8 cellular contexts compared by ENCODE assay signal in the genomic region with DNA sequence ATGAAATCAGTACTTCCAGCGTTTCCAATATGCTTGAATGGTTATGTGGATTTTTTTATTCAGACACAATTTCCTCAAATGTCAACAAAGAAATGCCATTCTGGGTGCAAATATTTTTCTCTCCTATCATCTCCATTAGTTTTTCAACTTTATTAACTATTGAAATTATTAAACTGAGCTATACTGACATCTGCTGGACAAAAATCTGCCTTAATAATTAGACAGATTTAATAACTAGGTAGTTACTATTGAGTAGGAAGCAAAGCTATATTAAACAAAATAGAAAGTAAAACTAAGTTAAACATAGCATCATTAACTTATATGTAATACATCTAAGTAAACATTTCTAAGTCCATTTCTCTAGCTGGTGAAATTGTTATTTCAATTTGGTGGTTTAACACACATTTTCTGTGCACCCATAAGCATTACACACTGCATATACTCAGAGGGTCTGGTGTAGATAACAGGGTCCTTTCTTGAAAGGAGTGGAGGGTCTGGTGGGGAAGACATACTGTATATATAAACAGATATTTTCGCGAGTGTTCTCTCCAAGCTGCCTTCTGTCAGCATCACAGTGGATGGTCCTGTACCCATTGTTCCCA.
DNase-seq lines count a peak whose midpoint lies in the region; ATAC-seq, FAIRE-seq and TF ChIP-seq lines count a peak whose summit lies in the region.

No MANE protein-coding gene starts in this region.

- FAIRE-seq in pancreas (lab: Jason Lieb, UNC) = peak; percentile 23

- intact Hi-C loops in pancreas (cut with DNase I) = loop anchor here in 2 of 3 donors (10.0 kb wide), 1 partner anchor 145 kb away; no protein-coding TSS in a partner anchor
- intact Hi-C loops in colonic mucosa (cut with DNase I) = no loop called here
- intact Hi-C loops in natural killer cell (cut with micrococcal nuclease) = no loop called here

- peak; percentile 68 for TF ChIP-seq CTCF in Loucy (conservative IDR thresholded peaks at IDR 0.05; ENCODE audit: low read length)
- TF ChIP-seq CTCF in choroid plexus epithelial cell (conservative IDR thresholded peaks at IDR 0.05; ENCODE audit: low read depth, low read length) = peak; percentile 49
- TF ChIP-seq CTCF in pancreas (IDR thresholded peaks at IDR 0.05) = peak in 2 of 4 donors; percentile 40 to 42
- no peak for TF ChIP-seq CTCF in colonic mucosa (IDR thresholded peaks at IDR 0.05)
- TF ChIP-seq CTCF in natural killer cell (IDR thresholded peaks at IDR 0.05) = no peak

- H3K4me1 ChIP-seq in Loucy (ENCODE audit: insufficient read depth, low read length, poor library complexity, severe bottlenecking) (no peaks in the 10 kb centered on the region), pancreas (no peaks in the 10 kb centered on the region), colonic mucosa (no peaks in the 10 kb centered on the region)

- no peak overlapping the region for H3K27ac ChIP-seq in pancreas
- H3K27ac ChIP-seq in colonic mucosa = no peak overlapping the region

- no peak overlapping the region for H3K9ac ChIP-seq in Loucy (ENCODE audit: low read depth, low read length, poor library complexity, severe bottlenecking)
- no peak overlapping the region for H3K9ac ChIP-seq in colonic mucosa (ENCODE audit: low read depth in 2 of 2, low read length in 2 of 2)

- H3K4me3 ChIP-seq in Loucy (ENCODE audit: low read length, poor library complexity, severe bottlenecking) (no peak overlapping the region), choroid plexus epithelial cell (ENCODE audit: low read depth, low read length) (no peak overlapping the region), pancreas (no peak overlapping the region), colonic mucosa (no peak overlapping the region)

- H3K4me3 Mint-ChIP-seq in natural killer cell = no peak overlapping the region

- no peaks in the 10 kb centered on the region for H3K4me1 Mint-ChIP-seq in natural killer cell

- DNase-seq in choroid plexus epithelial cell (ENCODE audit: low read depth) (peak; percentile 53), pancreas (no peak), colonic mucosa (no peak), natural killer cell (no peak)

- no peak overlapping the region for H3K4me2 ChIP-seq in Loucy (ENCODE audit: low read depth, low read length, poor library complexity, severe bottlenecking)

- no peaks in the 10 kb centered on the region for H3K79me2 ChIP-seq in Loucy (ENCODE audit: insufficient read depth, low read length)

- no peaks in the 10 kb centered on the region for H3K27me3 Mint-ChIP-seq in natural killer cell (ENCODE audit: low read depth in 2 of 2)

- H4K20me1 ChIP-seq in Loucy (ENCODE audit: insufficient read depth, low read length, poor library complexity, severe bottlenecking) = no peaks in the 10 kb centered on the region

- H3K36me3 ChIP-seq in Loucy (ENCODE audit: insufficient read depth, low read length) (no peaks in the 10 kb centered on the region), pancreas (no peaks in the 10 kb centered on the region), colonic mucosa (no peaks in the 10 kb centered on the region)

- no peaks in the 10 kb centered on the region for H3K9me2 ChIP-seq in Loucy (replicated peaks; ENCODE audit: low read depth, low read length)

- H3K9me3 ChIP-seq in Loucy (ENCODE audit: insufficient read depth, low read depth, low read length) = no peaks in the 10 kb centered on the region
- no peaks in the 10 kb centered on the region for H3K9me3 ChIP-seq in pancreas
- H3K9me3 ChIP-seq in colonic mucosa = no peaks in the 10 kb centered on the region

- no peaks in the 10 kb centered on the region for H3F3A ChIP-seq in Loucy (ENCODE audit: low read depth)

- peak; percentile 71 for ATAC-seq in GM18861 (IDR thresholded peaks at IDR 0.05; ENCODE audit: unreplicated experiment)
- ATAC-seq in pancreas = peak in 1 of 4 donors; percentile 54
- ATAC-seq in GM21423 (IDR thresholded peaks at IDR 0.05; ENCODE audit: unreplicated experiment) = no peak
- no peak for ATAC-seq in natural killer cell
- ATAC-seq in GM19397 (IDR thresholded peaks at IDR 0.05; ENCODE audit: unreplicated experiment) = no peak

- H3K27me3 ChIP-seq in Loucy (ENCODE audit: insufficient read depth, low read length, poor library complexity, severe bottlenecking) (no peaks in the 10 kb centered on the region), pancreas (no peaks in the 10 kb centered on the region), colonic mucosa (no peaks in the 10 kb centered on the region)

- H2AFZ ChIP-seq in Loucy (ENCODE audit: low read length) = no peak overlapping the region

- WGBS in pancreas, 2 donors = 37 to 39% methylated on average over 3 of the region's 3 CpGs

- no peaks in the 10 kb centered on the region for H3K36me3 Mint-ChIP-seq in natural killer cell

- H3K9me3 Mint-ChIP-seq in natural killer cell = no peaks in the 10 kb centered on the region

- no peak overlapping the region for H3K27ac Mint-ChIP-seq in natural killer cell

Comparison
In these comparisons a context has a peak if more than half of its experiments do, and no peak if none do; other contexts are left out.
1. CTCF ChIP-seq: peak in Loucy (single experiment) and choroid plexus epithelial cell (single experiment); none in colonic mucosa (single experiment) and natural killer cell (single experiment).
2. intact Hi-C loops: an anchor here in pancreas (10.0 kb wide); none called in colonic mucosa and natural killer cell.